ENCODE assay signal across 28 cellular contexts in the genomic region with DNA sequence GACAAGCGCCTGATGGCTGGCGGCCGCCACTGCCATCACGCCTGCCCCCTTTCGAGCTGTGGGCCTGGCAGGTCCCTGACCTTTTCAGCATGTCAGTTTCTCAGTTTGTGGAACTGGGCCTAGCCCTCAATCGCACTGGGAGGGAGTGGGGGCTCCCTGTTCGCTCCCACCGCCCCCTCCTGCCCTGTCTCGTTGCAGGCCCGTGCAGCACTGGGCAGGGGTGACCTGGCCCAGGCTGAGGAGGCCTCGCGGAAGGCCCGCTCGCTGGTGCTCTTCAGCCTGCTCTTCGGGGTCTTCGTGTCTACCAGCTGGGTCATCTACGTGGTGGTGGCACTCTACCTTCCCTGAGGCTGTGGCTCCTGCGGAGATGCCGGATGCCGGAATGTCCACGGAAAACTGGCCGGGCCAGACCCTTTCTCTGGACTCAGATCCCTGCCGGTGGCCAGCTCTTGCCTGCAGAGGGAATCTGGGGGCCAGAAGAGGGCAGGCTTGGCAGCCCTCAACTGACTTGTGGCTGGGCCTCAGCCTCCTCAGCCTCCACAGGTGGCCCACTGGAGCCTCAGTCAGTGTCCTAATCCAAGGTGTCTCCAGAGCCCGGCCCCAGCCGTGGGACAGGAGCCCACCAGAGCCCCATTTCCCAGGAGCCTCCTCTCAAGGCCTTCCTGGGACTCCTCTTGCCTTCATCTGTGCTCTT. TPM values are rescaled to one million over a fixed set of nuclear protein-coding genes. Genes with fewer than 3 reads are reported as not detected.
"Had no signal": no experiment of that assay in that cellular context is flagged by ENCODE, and none has a peak within 500 bp of the region (broad histone marks: within the 10 kb centered on the region; RNA-seq: fewer than 3 reads in every experiment).

No MANE protein-coding gene starts in this region.

- H3K27me3 ChIP-seq: right lobe of liver had no signal

- H3K36me3 ChIP-seq: heart left ventricle, right lobe of liver, upper lobe of left lung, uterus had no signal

- H3K36me3 Mint-ChIP-seq: natural killer cell had no signal

- H3K9me3 ChIP-seq: right lobe of liver, upper lobe of left lung had no signal

- H3K9me3 Mint-ChIP-seq: natural killer cell; stimulated activated effector memory CD8-positive, alpha-beta T cell treated with anti-CD3 and anti-CD28 coated beads, Interleukin-12 subunit alpha, Interleukin-12 subunit beta, amount 100 ng/mL, for 72 hours; stimulated activated naive CD8-positive, alpha-beta T cell treated with anti-CD3 and anti-CD28 coated beads, Interleukin-15, Interleukin-2, amounts not matched to agents 100 ng/mL and 50 ng/mL, for 24 hours had no signal

- H3K27ac ChIP-seq: coronary artery, heart left ventricle, psoas muscle, right lobe of liver, tibial artery, upper lobe of left lung, uterus had no signal

- ATAC-seq: left cardiac atrium; left ventricle myocardium superior; natural killer cell; stimulated activated effector memory CD8-positive, alpha-beta T cell treated with anti-CD3 and anti-CD28 coated beads, Interleukin-12 subunit alpha, Interleukin-12 subunit beta, amount 100 ng/mL, for 72 hours had no signal

- H3K4me3 Mint-ChIP-seq: natural killer cell; neural crest cell; stimulated activated effector memory CD8-positive, alpha-beta T cell treated with anti-CD3 and anti-CD28 coated beads, Interleukin-12 subunit alpha, Interleukin-12 subunit beta, amount 100 ng/mL, for 72 hours; stimulated activated naive CD8-positive, alpha-beta T cell treated with anti-CD3 and anti-CD28 coated beads, Interleukin-15, Interleukin-2, amounts not matched to agents 100 ng/mL and 50 ng/mL, for 24 hours had no signal

- DNase-seq: effector CD4-positive, alpha-beta T cell; heart left ventricle; hypothalamus; kidney; left cardiac atrium; left ventricle myocardium superior; natural killer cell; occipital lobe; psoas muscle; retina; right lobe of liver; stimulated activated CD4-positive, alpha-beta T cell treated with anti-CD3 and anti-CD28 coated beads, Interleukin-4, amount 100 ng/mL, for 1 hour; stimulated activated CD8-positive, alpha-beta memory T cell treated with anti-CD3 and anti-CD28 coated beads, Interleukin-4, amount 100 ng/mL, for 48 hours; tibial artery; uterus had no signal

- H3K4me3 ChIP-seq: coronary artery, heart left ventricle, psoas muscle, right lobe of liver, tibial artery, upper lobe of left lung, uterus had no signal

- H3K4me1 ChIP-seq: psoas muscle, right lobe of liver, upper lobe of left lung, uterus had no signal

- H3K27ac Mint-ChIP-seq: natural killer cell; stimulated activated effector memory CD8-positive, alpha-beta T cell treated with anti-CD3 and anti-CD28 coated beads, Interleukin-12 subunit alpha, Interleukin-12 subunit beta, amount 100 ng/mL, for 72 hours; stimulated activated naive CD8-positive, alpha-beta T cell treated with anti-CD3 and anti-CD28 coated beads, Interleukin-15, Interleukin-2, amounts not matched to agents 100 ng/mL and 50 ng/mL, for 24 hours had no signal

- H3K4me1 Mint-ChIP-seq: natural killer cell; neural crest cell; stimulated activated effector memory CD8-positive, alpha-beta T cell treated with anti-CD3 and anti-CD28 coated beads, Interleukin-12 subunit alpha, Interleukin-12 subunit beta, amount 100 ng/mL, for 72 hours had no signal

RNA-seq across cellular contexts. Expression of a gene that starts 12.7 kb away (rescaled TPM):
- total RNA-seq: chondrocyte, dermis microvascular lymphatic vessel endothelial cell, frontal cortex, glomerular endothelial cell, heart left ventricle, left cardiac atrium, left ventricle myocardium superior, lung microvascular endothelial cell, myocyte, natural killer cell, neural crest cell, occipital lobe, psoas muscle, temporal lobe, uterus had no signal
- polyA plus RNA-seq: esophagus, heart left ventricle, psoas muscle had no signal
